Comparison of ENCODE assay signal across 28 cellular contexts in the genomic region with DNA sequence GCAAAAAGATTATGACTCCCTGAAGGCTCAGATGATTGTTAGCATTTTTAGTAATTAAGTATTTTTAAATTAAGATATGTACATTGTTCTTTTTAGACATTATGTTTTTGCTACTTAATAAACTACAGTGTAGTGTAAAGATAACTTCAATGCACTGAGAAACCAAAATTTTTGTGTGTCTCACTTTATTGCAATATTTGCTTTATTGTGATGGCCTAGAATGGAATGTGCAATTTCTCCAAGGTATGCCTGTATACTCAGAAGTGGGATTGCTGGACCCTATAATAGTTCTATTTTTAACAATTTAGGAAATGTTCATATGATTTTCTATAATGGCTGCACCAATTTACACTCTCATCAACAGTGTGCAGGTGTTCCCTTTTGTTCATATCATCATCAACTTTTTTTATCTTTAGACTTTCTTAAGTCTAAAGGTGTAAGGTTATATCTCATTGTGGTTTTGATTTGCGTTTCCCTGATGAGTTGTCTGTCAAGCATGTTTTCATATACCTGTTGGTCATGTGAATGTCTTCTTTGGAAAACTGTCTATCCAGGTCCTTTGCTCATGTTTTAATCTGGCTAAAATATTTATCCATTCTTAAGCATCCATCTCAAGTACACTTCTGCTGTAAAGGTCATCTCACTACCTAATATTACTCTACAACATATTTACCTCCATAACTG.
"Had no signal": no experiment of that assay in that cellular context is flagged by ENCODE, and none has a peak within 500 bp of the region (broad histone marks: within the 10 kb centered on the region; RNA-seq: fewer than 3 reads in every experiment).

No MANE protein-coding gene starts in this region.

- FAIRE-seq: colon, endometrium, endothelial cell of umbilical vein, frontal cortex had no signal

- H3K79me2 ChIP-seq: hepatocyte had no signal

- DNase-seq: colonic mucosa; cortex of kidney; dermis blood vessel endothelial cell; effector CD4-positive, alpha-beta T cell; effector CD8-positive, alpha-beta T cell; effector memory CD4-positive, alpha-beta T cell; effector memory CD8-positive, alpha-beta T cell; endodermal cell; erythroblast; esophagus squamous epithelium; foreskin fibroblast; foreskin keratinocyte; foreskin melanocyte; gastrocnemius medialis; glutamatergic neuron; head of caudate nucleus; heart left ventricle; heart right ventricle had no signal

- H3K9me3 ChIP-seq: colonic mucosa, esophagus squamous epithelium, gastrocnemius medialis, gastroesophageal sphincter had no signal

- H3K4me1 ChIP-seq: colonic mucosa, esophagus muscularis mucosa, esophagus squamous epithelium, foreskin keratinocyte, gastrocnemius medialis, gastroesophageal sphincter, heart left ventricle, heart right ventricle had no signal

- H2AFZ ChIP-seq: hepatocyte had no signal

- H3K27me3 ChIP-seq: colonic mucosa, esophagus muscularis mucosa, esophagus squamous epithelium, foreskin keratinocyte, gastrocnemius medialis, gastroesophageal sphincter, heart left ventricle, heart right ventricle, hepatocyte had no signal

- H3K4me3 ChIP-seq: colonic mucosa, coronary artery, esophagus muscularis mucosa, esophagus squamous epithelium, gastrocnemius medialis, gastroesophageal sphincter, heart left ventricle, heart right ventricle, hepatocyte had no signal

- H3K4me2 ChIP-seq: hepatocyte had no signal

- H3K27ac ChIP-seq: colonic mucosa, coronary artery, epithelial cell of prostate, esophagus muscularis mucosa, esophagus squamous epithelium, foreskin keratinocyte, gastrocnemius medialis, gastroesophageal sphincter, heart left ventricle, heart right ventricle, hepatocyte had no signal

- ATAC-seq: effector memory CD8-positive, alpha-beta T cell; esophagus mucosa; foreskin keratinocyte; gastrocnemius medialis; gastroesophageal sphincter; heart left ventricle; heart right ventricle had no signal

- H3K36me3 ChIP-seq: colonic mucosa, esophagus muscularis mucosa, esophagus squamous epithelium, gastrocnemius medialis, gastroesophageal sphincter had no signal
